8 cellular contexts compared by ENCODE assay signal in genomic region chr17:48307814-48308411, GRCh38.
DNase-seq lines count a peak whose midpoint lies in the region; ATAC-seq and TF ChIP-seq lines count a peak whose summit lies in the region.

No MANE protein-coding gene starts in this region.

- in situ Hi-C loops in SK-MEL-5 (cut with HindIII; ENCODE audit: low pct_unique_long_range_greater_than_20kb, low sequenced_read_pairs), result no loop called here

- H3K36me3 ChIP-seq in ascending aorta, result no peaks in the 10 kb centered on the region

- TF ChIP-seq CTCF in ascending aorta (IDR thresholded peaks at IDR 0.05), result peak; percentile 36 to 59 (median 52)

- H3K4me3 ChIP-seq in ascending aorta, result no peak overlapping the region

- no peak for ATAC-seq in HG03159 (IDR thresholded peaks at IDR 0.05; ENCODE audit: unreplicated experiment)

- intact Hi-C loops in ascending aorta (cut with DNase I), result no loop called here

- peaks cover 10% of the 10 kb centered on the region for H3K27me3 ChIP-seq in ascending aorta

- no peak overlapping the region for H3K27ac ChIP-seq in ascending aorta

- no peaks in the 10 kb centered on the region for H3K9me3 ChIP-seq in ascending aorta

- DNase-seq in EL (peak; percentile 63), LHCN-M2 (ENCODE audit: low read depth) (peak; percentile 52), SK-MEL-5 (ENCODE audit: low read depth, low spot score) (peak; percentile 66), ascending aorta (ENCODE audit: low spot score in 2 of 2) (no peak), iPS DF 19.7 (ENCODE audit: low read depth, low spot score) (peak; percentile 28), dedifferentiated amniotic fluid mesenchymal stem cell (ENCODE audit: extremely low spot score) (no peak)
- DNase-seq in stimulated activated CD4-positive, alpha-beta T cell treated with anti-CD3 and anti-CD28 coated beads, Interleukin-15, amount 100 ng/mL, for 24 hours, result peak; percentile 57

- H3K4me1 ChIP-seq in ascending aorta, result no peaks in the 10 kb centered on the region

Comparison
In these comparisons a context has a peak if more than half of its experiments do, and no peak if none do; other contexts are left out.
1. DNase-seq: peak in EL (single experiment), LHCN-M2 (single experiment), SK-MEL-5 (single experiment), iPS DF 19.7 (single experiment) and stimulated activated CD4-positive, alpha-beta T cell treated with anti-CD3 and anti-CD28 coated beads, Interleukin-15, amount 100 ng/mL, for 24 hours (single experiment); none in ascending aorta (0 of 2) and dedifferentiated amniotic fluid mesenchymal stem cell (single experiment).